ENCODE assay signal across 19 cellular contexts in the genomic region with DNA sequence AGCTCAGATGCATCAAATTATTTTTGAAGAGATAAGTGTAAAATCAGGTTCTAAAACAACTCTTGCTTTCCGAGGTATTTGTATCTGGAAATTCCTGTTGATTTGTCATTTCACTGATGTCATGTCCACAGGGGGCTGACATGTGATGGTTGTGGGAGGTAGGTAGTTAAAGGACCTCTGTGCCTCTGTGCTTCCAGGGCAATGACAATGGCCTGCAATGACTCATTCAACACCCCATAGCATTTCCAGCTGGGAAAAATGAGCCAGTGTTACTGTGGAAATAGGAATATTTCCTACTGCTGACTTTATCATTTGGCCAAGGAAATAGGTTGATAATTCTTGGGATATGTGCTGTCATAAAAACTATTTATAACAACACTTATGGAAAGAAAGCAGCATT.
A peak's percentile ranks its signal among the peaks of the same experiment; 100 is the strongest.
DNase-seq lines count a peak whose midpoint lies in the region; ATAC-seq and TF ChIP-seq lines count a peak whose summit lies in the region.
"Had no signal": no experiment of that assay in that cellular context is flagged by ENCODE, and none has a peak within 500 bp of the region (broad histone marks: within the 10 kb centered on the region; RNA-seq: fewer than 3 reads in every experiment).

No MANE protein-coding gene starts in this region.

- no peaks in the 10 kb centered on the region for H3K36me3 ChIP-seq in A673 (ENCODE audit: insufficient read depth, low read length, poor library complexity, severe bottlenecking)
- peaks cover 81% of the 10 kb centered on the region for H3K36me3 ChIP-seq in GM23248 (ENCODE audit: low read depth)
- H3K36me3 ChIP-seq: BE2C had no signal

- no peak overlapping the region for H3K9ac ChIP-seq in GM23248

- CTCF ChIA-PET in A673 (lab: Charles Lee), result no interaction called here
- CTCF ChIA-PET in activated CD8-positive, alpha-beta T cell treated with anti-CD3 and anti-CD28 coated beads for 36 hours (lab: Charles Lee), result interaction anchor here (0.9 kb wide), 1 partner anchor 59 kb away, joined by 3 read pairs; no protein-coding TSS in a partner anchor

- H3K27me3 Mint-ChIP-seq in activated CD8-positive, alpha-beta T cell treated with anti-CD3 and anti-CD28 coated beads for 36 hours, result no peaks in the 10 kb centered on the region
- no peaks in the 10 kb centered on the region for H3K27me3 Mint-ChIP-seq in glutamatergic neuron (ENCODE audit: unreplicated experiment)
- H3K27me3 Mint-ChIP-seq: IgD-negative memory B cell had no signal

- H3K79me2 ChIP-seq in GM23248 (ENCODE audit: insufficient read depth), result no peaks in the 10 kb centered on the region

- H4K20me1 ChIP-seq in GM23248 (ENCODE audit: insufficient read depth), result no peaks in the 10 kb centered on the region

- no TSS peak for BruUV-seq in A673 (replicated peaks; lab: Mats Ljungman, UMichigan)

- TF ChIP-seq CTCF in A673 (conservative IDR thresholded peaks at IDR 0.05; ENCODE audit: low read depth, low read length), result no peak
- no peak for TF ChIP-seq CTCF in activated CD8-positive, alpha-beta T cell treated with anti-CD3 and anti-CD28 coated beads for 36 hours (IDR thresholded peaks at IDR 0.05)
- no peak for TF ChIP-seq CTCF in glutamatergic neuron (IDR thresholded peaks at IDR 0.05; ENCODE audit: partially characterized antibody, unreplicated experiment)

- peak; percentile 33 for DNase-seq in A673 (ENCODE audit: low spot score)
- DNase-seq in GM23248, result peak; percentile 61
- DNase-seq in activated CD8-positive, alpha-beta T cell treated with anti-CD3 and anti-CD28 coated beads for 36 hours, result no peak
- DNase-seq in hepatic stellate cell (ENCODE audit: low spot score), result peak; percentile 19
- no peak for DNase-seq in GDM1 (lab: John Stamatoyannopoulos, UW)
- DNase-seq in glutamatergic neuron, result no peak
- DNase-seq in 8988T, result no peak
- DNase-seq: activated CD8-positive, alpha-beta memory T cell treated with anti-CD3 and anti-CD28 coated beads for 24 hours; activated naive CD4-positive, alpha-beta T cell; BE2C; caudate nucleus; erythroblast; NCI-H1417 treated with DMSO at 0.1 percent for 48 hours; NCI-H69; psoas muscle; stimulated activated CD4-positive, alpha-beta T cell treated with anti-CD3 and anti-CD28 coated beads, Interleukin-1b, Interleukin-23, amount 100 ng/mL, for 48 hours; T1000 had no signal

- H3K4me3 Mint-ChIP-seq in activated CD8-positive, alpha-beta T cell treated with anti-CD3 and anti-CD28 coated beads for 36 hours, result no peak overlapping the region
- no peak overlapping the region for H3K4me3 Mint-ChIP-seq in glutamatergic neuron (ENCODE audit: unreplicated experiment)
- H3K4me3 Mint-ChIP-seq: IgD-negative memory B cell had no signal

- H3K36me3 Mint-ChIP-seq in activated CD8-positive, alpha-beta T cell treated with anti-CD3 and anti-CD28 coated beads for 36 hours (ENCODE audit: low read depth), result peaks cover 68% of the 10 kb centered on the region
- H3K36me3 Mint-ChIP-seq in glutamatergic neuron (ENCODE audit: unreplicated experiment), result no peaks in the 10 kb centered on the region

- H3K27ac Mint-ChIP-seq in activated CD8-positive, alpha-beta T cell treated with anti-CD3 and anti-CD28 coated beads for 36 hours, result peak overlapping the region; percentile 30
- no peak overlapping the region for H3K27ac Mint-ChIP-seq in glutamatergic neuron (ENCODE audit: unreplicated experiment)

- H3K4me1 ChIP-seq in A673 (ENCODE audit: insufficient read depth, low read length, poor library complexity, severe bottlenecking), result no peaks in the 10 kb centered on the region
- H3K4me1 ChIP-seq in GM23248 (ENCODE audit: insufficient read depth), result peaks cover 11% of the 10 kb centered on the region
- H3K4me1 ChIP-seq: BE2C, psoas muscle had no signal

- no peaks in the 10 kb centered on the region for H3K9me3 Mint-ChIP-seq in activated CD8-positive, alpha-beta T cell treated with anti-CD3 and anti-CD28 coated beads for 36 hours
- no peaks in the 10 kb centered on the region for H3K9me3 Mint-ChIP-seq in glutamatergic neuron (ENCODE audit: unreplicated experiment)
- H3K9me3 Mint-ChIP-seq: IgD-negative memory B cell had no signal

- WGBS in GM23248 (ENCODE audit: low coverage in 1 of 2, low lambda C conversion rate in 2 of 2, missing lambda C conversion rate in 2 of 2), 2 experiments, result 17 to 22% methylated on average over 1 of the region's 1 CpG

- intact Hi-C loops in A673 (cut with micrococcal nuclease; ENCODE audit: unreplicated experiment), result no loop called here
- intact Hi-C loops in activated CD8-positive, alpha-beta T cell treated with anti-CD3 and anti-CD28 coated beads for 36 hours (cut with micrococcal nuclease), result no loop called here

- H3K9me3 ChIP-seq in A673 (ENCODE audit: low read depth, low read length, poor library complexity, severe bottlenecking) (no peaks in the 10 kb centered on the region), GM23248 (ENCODE audit: low read depth) (no peaks in the 10 kb centered on the region)
- H3K9me3 ChIP-seq: BE2C, psoas muscle had no signal

- no peaks in the 10 kb centered on the region for H3K9me2 ChIP-seq in GM23248 (ENCODE audit: insufficient read depth)

- H3K27ac ChIP-seq in A673 (ENCODE audit: low read depth, low read length, poor library complexity, severe bottlenecking) (no peak overlapping the region), GM23248 (peak overlapping the region; percentile 50)
- H3K27ac ChIP-seq: psoas muscle had no signal

- H3K4me1 Mint-ChIP-seq in activated CD8-positive, alpha-beta T cell treated with anti-CD3 and anti-CD28 coated beads for 36 hours (ENCODE audit: low read depth), result no peaks in the 10 kb centered on the region
- H3K4me1 Mint-ChIP-seq in glutamatergic neuron (ENCODE audit: low read depth, unreplicated experiment), result peaks cover 2% of the 10 kb centered on the region
- H3K4me1 Mint-ChIP-seq: IgD-negative memory B cell had no signal

- H3K4me3 ChIP-seq in A673 (ENCODE audit: low read depth, low read length, poor library complexity, severe bottlenecking) (no peak overlapping the region), GM23248 (no peak overlapping the region)
- H3K4me3 ChIP-seq: psoas muscle had no signal

- H3F3A ChIP-seq in GM23248 (ENCODE audit: insufficient read depth), result peaks cover 10% of the 10 kb centered on the region

- in situ Hi-C loops in GM23248 (cut with MboI), result no loop called here

- H2AFZ ChIP-seq in GM23248, result no peak overlapping the region

- H3K27me3 ChIP-seq in A673 (replicated peaks; ENCODE audit: insufficient read depth, low read depth, low read length, poor library complexity), result no peaks in the 10 kb centered on the region
- no peaks in the 10 kb centered on the region for H3K27me3 ChIP-seq in GM23248 (replicated peaks; ENCODE audit: insufficient read depth)
- H3K27me3 ChIP-seq: BE2C had no signal

- POLR2A ChIA-PET in A673 (lab: Charles Lee; ENCODE audit: low non-redundant PET), result no interaction called here
- POLR2A ChIA-PET in activated CD8-positive, alpha-beta T cell treated with anti-CD3 and anti-CD28 coated beads for 36 hours (lab: Charles Lee), result no interaction called here

- H3K4me2 ChIP-seq in GM23248 (ENCODE audit: unreplicated experiment), result no peak overlapping the region

- ATAC-seq in activated CD8-positive, alpha-beta T cell treated with anti-CD3 and anti-CD28 coated beads for 36 hours, result no peak
- no peak for ATAC-seq in GM21619 (IDR thresholded peaks at IDR 0.05; ENCODE audit: unreplicated experiment)
- ATAC-seq: psoas muscle had no signal

Comparison
In these comparisons a context has a peak if more than half of its experiments do, and no peak if none do; other contexts are left out.
1. DNase-seq: peak in A673 (single experiment), GM23248 (single experiment) and hepatic stellate cell (single experiment); none in activated CD8-positive, alpha-beta T cell treated with anti-CD3 and anti-CD28 coated beads for 36 hours (single experiment), GDM1 (single experiment), glutamatergic neuron (single experiment) and 8988T (single experiment).